ENCODE assay signal across 9 cellular contexts in genomic region chr21:45330075-45330781, GRCh38. TPM values are rescaled to one million over a fixed set of nuclear protein-coding genes. Genes with fewer than 3 reads are reported as not detected.
A peak's percentile ranks its signal among the peaks of the same experiment; 100 is the strongest.
DNase-seq lines count a peak whose midpoint lies in the region; ATAC-seq and TF ChIP-seq lines count a peak whose summit lies in the region.
"Had no signal": no experiment of that assay in that cellular context is flagged by ENCODE, and none has a peak within 500 bp of the region (broad histone marks: within the 10 kb centered on the region; RNA-seq: fewer than 3 reads in every experiment).

No MANE protein-coding gene starts in this region.

- H3K4me3 ChIP-seq in BE2C (ENCODE audit: low read depth, low read length): no peak overlapping the region

- TF ChIP-seq CTCF in BE2C (IDR thresholded peaks at IDR 0.05; ENCODE audit: low read depth, low read length): no peak
- TF ChIP-seq CTCF in mesothelial cell of epicardium (IDR thresholded peaks at IDR 0.05; ENCODE audit: unreplicated experiment): no peak

- no peak overlapping the region for H3K4me3 Mint-ChIP-seq in mesothelial cell of epicardium
- H3K4me3 Mint-ChIP-seq: naive B cell had no signal

- no peak for ATAC-seq in HG03460 (IDR thresholded peaks at IDR 0.05; ENCODE audit: unreplicated experiment)

- H3K4me1 ChIP-seq in BE2C: no peaks in the 10 kb centered on the region

- H3K9me3 ChIP-seq in BE2C: no peaks in the 10 kb centered on the region

- TF ChIP-seq EP300 in Ishikawa (IDR thresholded peaks at IDR 0.05; ENCODE audit: borderline replicate concordance): peak; percentile 91

- H3K9me3 Mint-ChIP-seq in mesothelial cell of epicardium: no peaks in the 10 kb centered on the region
- H3K9me3 Mint-ChIP-seq: naive B cell had no signal

- H3K27me3 ChIP-seq in BE2C: no peaks in the 10 kb centered on the region

- peak overlapping the region; percentile 93 for H3K27ac Mint-ChIP-seq in mesothelial cell of epicardium
- H3K27ac Mint-ChIP-seq: naive B cell had no signal

- DNase-seq in BE2C (peak; percentile 9), dedifferentiated amniotic fluid mesenchymal stem cell (ENCODE audit: extremely low spot score) (peak; percentile 56), mesothelial cell of epicardium (ENCODE audit: low spot score in 2 of 2, unreplicated experiment in 2 of 2) (no peak), GM19240 (ENCODE audit: insufficient read length, low spot score) (no peak)
- no peak for DNase-seq in activated CD4-positive, CD25-positive, alpha-beta regulatory T cell (lab: John Stamatoyannopoulos, UW)
- DNase-seq in stimulated activated CD4-positive, alpha-beta T cell treated with anti-CD3 and anti-CD28 coated beads, Interleukin-4, amount 100 ng/mL, for 1 hour: no peak
- DNase-seq: naive B cell had no signal

- peaks cover 43% of the 10 kb centered on the region for H3K4me1 Mint-ChIP-seq in mesothelial cell of epicardium

- peak; percentile 31 for TF ChIP-seq RAD21 in Ishikawa (IDR thresholded peaks at IDR 0.05; ENCODE audit: low read depth)

- no peaks in the 10 kb centered on the region for H3K36me3 Mint-ChIP-seq in mesothelial cell of epicardium
- H3K36me3 Mint-ChIP-seq: naive B cell had no signal

- H3K27me3 Mint-ChIP-seq in mesothelial cell of epicardium (ENCODE audit: low read depth): no peaks in the 10 kb centered on the region

- H3K36me3 ChIP-seq in BE2C: no peaks in the 10 kb centered on the region

TF ChIP-seq in Ishikawa, 13 proteins besides CTCF, POLR2A, EP300 and RAD21:
- TF ChIP-seq REST (IDR thresholded peaks at IDR 0.05; ENCODE audit: low read depth) (no peak), CEBPB (IDR thresholded peaks at IDR 0.05) (peak; percentile 93), TAF1 (IDR thresholded peaks at IDR 0.05; ENCODE audit: low read depth) (no peak), YY1 (IDR thresholded peaks at IDR 0.05; ENCODE audit: low read depth) (peak; percentile 52; the same call in 1 of the 2 replicates), FOXM1 (IDR thresholded peaks at IDR 0.05; ENCODE audit: borderline replicate concordance, low read depth) (no peak), TEAD4 (IDR thresholded peaks at IDR 0.05) (peak; percentile 98), MAX (IDR thresholded peaks at IDR 0.05) (0 out of 2 replicates have a peak, but pooled peaks have one; percentile 14), TCF12 (IDR thresholded peaks at IDR 0.05; ENCODE audit: low read depth) (peak; percentile 94), EGR1 (IDR thresholded peaks at IDR 0.05) (no peak), ZBTB7A (IDR thresholded peaks at IDR 0.05; ENCODE audit: low read depth) (no peak; the same call in 1 of the 2 replicates), NFIC (IDR thresholded peaks at IDR 0.05) (peak; percentile 97), CREB1 (IDR thresholded peaks at IDR 0.05; ENCODE audit: low read depth) (no peak), USF1 (IDR thresholded peaks at IDR 0.05) (no peak; the same call in none of the 2 replicates)

RNA-seq across cellular contexts. Expression of gene POFUT2, which starts 42.5 kb away (rescaled TPM):
- 83.0 TPM for polyA plus RNA-seq in BE2C (2012; ENCODE audit: insufficient read depth, insufficient read length, low read depth)
- total RNA-seq in mesothelial cell of epicardium: 62.5 to 64.7 TPM (median 63.4 TPM) in 3 replicates

Comparison
In these comparisons a context has a peak if more than half of its experiments do, and no peak if none do; other contexts are left out.
1. DNase-seq: peak in BE2C (single experiment) and dedifferentiated amniotic fluid mesenchymal stem cell (single experiment); none in mesothelial cell of epicardium (0 of 2), activated CD4-positive, CD25-positive, alpha-beta regulatory T cell (0 of 4), GM19240 (single experiment) and stimulated activated CD4-positive, alpha-beta T cell treated with anti-CD3 and anti-CD28 coated beads, Interleukin-4, amount 100 ng/mL, for 1 hour (single experiment).